In the genomic region with DNA sequence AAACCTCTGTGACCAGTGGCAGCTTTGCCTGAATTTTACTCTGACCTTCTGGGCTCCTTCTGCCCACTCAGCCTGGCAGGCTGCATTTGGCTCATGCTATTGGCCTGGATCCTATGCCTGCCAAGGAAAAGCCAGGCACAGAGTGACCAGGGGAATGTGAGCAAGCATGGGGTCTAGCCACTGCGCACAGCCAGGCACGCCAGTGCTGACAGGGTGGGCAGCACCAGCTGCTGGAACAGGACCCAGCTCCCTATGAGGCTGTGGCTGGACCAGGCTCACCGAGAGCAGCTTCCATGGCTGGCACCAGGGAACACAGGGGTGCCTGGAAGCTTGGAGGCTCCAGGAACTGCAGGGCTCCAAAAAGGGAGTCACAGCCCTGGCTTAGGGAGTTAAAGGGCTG, we compare ENCODE assay signal across 25 cellular contexts.
"Had no signal": no experiment of that assay in that cellular context is flagged by ENCODE, and none has a peak within 500 bp of the region (broad histone marks: within the 10 kb centered on the region; RNA-seq: fewer than 3 reads in every experiment).

No MANE protein-coding gene starts in this region.

- H3K4me1 Mint-ChIP-seq: activated naive CD4-positive, alpha-beta T cell treated with anti-CD3 and anti-CD28 coated beads, Interleukin-2, amount 50 U/mL, for 24 hours; memory B cell; naive thymus-derived CD8-positive, alpha-beta T cell had no signal

- H3K27ac ChIP-seq: breast epithelium, neutrophil, pancreas, sigmoid colon, tibial artery, uterus, WERI-Rb-1 had no signal

- H3K9me3 ChIP-seq: breast epithelium, esophagus squamous epithelium, neutrophil, pancreas, sigmoid colon, tibial artery, uterus had no signal

- H3K4me1 ChIP-seq: breast epithelium, pancreas, sigmoid colon, tibial artery, uterus had no signal

- ATAC-seq: activated T-cell treated with anti-CD3 and anti-CD28 coated beads, Interleukin-2, amount 50 U/mL, for 72 hours; effector memory CD8-positive, alpha-beta T cell; left lobe of liver; naive thymus-derived CD8-positive, alpha-beta T cell; pancreas; stimulated activated naive CD8-positive, alpha-beta T cell treated with anti-CD3 and anti-CD28 coated beads, Interleukin-15, Interleukin-2, amounts not matched to agents 100 U/mL and 50 U/mL, for 24 hours had no signal

- DNase-seq: activated CD4-positive, alpha-beta T cell treated with anti-CD3 and anti-CD28 coated beads for 1 hour; activated CD4-positive, alpha-beta T cell treated with anti-CD3 and anti-CD28 coated beads, Interleukin-2, amount 50 U/mL, for 4 hours; activated gamma-delta T cell; activated T-cell treated with anti-CD3 and anti-CD28 coated beads, Interleukin-2, amount 50 U/mL, for 72 hours; dermis blood vessel endothelial cell; effector memory CD8-positive, alpha-beta T cell; esophagus squamous epithelium; hippocampal formation; naive thymus-derived CD8-positive, alpha-beta T cell; sigmoid colon; stimulated activated CD4-positive, alpha-beta T cell treated with anti-CD3 and anti-CD28 coated beads, Interleukin-12 subunit alpha, Interleukin-12 subunit beta, amount 100 ng/mL, for 4 hours; stimulated activated CD4-positive, alpha-beta T cell treated with anti-CD3 and anti-CD28 coated beads, Interleukin-1b, Interleukin-23, amount 100 ng/mL, for 48 hours; stimulated activated CD8-positive, alpha-beta memory T cell treated with anti-CD3 and anti-CD28 coated beads, Interleukin-4, amount 100 ng/mL, for 48 hours; stimulated activated naive CD8-positive, alpha-beta T cell treated with anti-CD3 and anti-CD28 coated beads, Interleukin-15, Interleukin-2, amounts not matched to agents 100 U/mL and 50 U/mL, for 24 hours; SW 1271; T-helper 2 cell; tibial artery; uterus; WERI-Rb-1 had no signal

- H3K27me3 Mint-ChIP-seq: activated naive CD4-positive, alpha-beta T cell treated with anti-CD3 and anti-CD28 coated beads, Interleukin-2, amount 50 U/mL, for 24 hours; effector memory CD8-positive, alpha-beta T cell; memory B cell had no signal

- H3K4me3 ChIP-seq: breast epithelium, esophagus squamous epithelium, pancreas, sigmoid colon, tibial artery, uterus had no signal

- H3K9me3 Mint-ChIP-seq: activated naive CD4-positive, alpha-beta T cell treated with anti-CD3 and anti-CD28 coated beads, Interleukin-2, amount 50 U/mL, for 24 hours; activated T-cell treated with anti-CD3 and anti-CD28 coated beads, Interleukin-2, amount 50 U/mL, for 72 hours; effector memory CD8-positive, alpha-beta T cell; memory B cell; naive thymus-derived CD8-positive, alpha-beta T cell had no signal

- H3K36me3 Mint-ChIP-seq: activated naive CD4-positive, alpha-beta T cell treated with anti-CD3 and anti-CD28 coated beads, Interleukin-2, amount 50 U/mL, for 24 hours; memory B cell; naive thymus-derived CD8-positive, alpha-beta T cell had no signal

- H3K4me3 Mint-ChIP-seq: activated naive CD4-positive, alpha-beta T cell treated with anti-CD3 and anti-CD28 coated beads, Interleukin-2, amount 50 U/mL, for 24 hours; activated T-cell treated with anti-CD3 and anti-CD28 coated beads, Interleukin-2, amount 50 U/mL, for 72 hours; effector memory CD8-positive, alpha-beta T cell; memory B cell; naive thymus-derived CD8-positive, alpha-beta T cell had no signal

- H3K27me3 ChIP-seq: breast epithelium, esophagus squamous epithelium, neutrophil, pancreas, sigmoid colon, uterus had no signal

- H3K36me3 ChIP-seq: breast epithelium, esophagus squamous epithelium, neutrophil, pancreas, sigmoid colon, tibial artery, uterus, WERI-Rb-1 had no signal

- H3K27ac Mint-ChIP-seq: activated naive CD4-positive, alpha-beta T cell treated with anti-CD3 and anti-CD28 coated beads, Interleukin-2, amount 50 U/mL, for 24 hours; activated T-cell treated with anti-CD3 and anti-CD28 coated beads, Interleukin-2, amount 50 U/mL, for 72 hours; effector memory CD8-positive, alpha-beta T cell; memory B cell; naive thymus-derived CD8-positive, alpha-beta T cell had no signal
